Comparison of ENCODE assay signal across 8 cellular contexts in genomic region chr3:116770815-116771450, GRCh38.
A peak's percentile ranks its signal among the peaks of the same experiment; 100 is the strongest.
DNase-seq lines count a peak whose midpoint lies in the region; ATAC-seq, FAIRE-seq and TF ChIP-seq lines count a peak whose summit lies in the region.

No MANE protein-coding gene starts in this region.

- H3K27me3 ChIP-seq in HL-60 (ENCODE audit: insufficient read depth, poor library complexity, severe bottlenecking), result no peaks in the 10 kb centered on the region
- no peaks in the 10 kb centered on the region for H3K27me3 ChIP-seq in gastroesophageal sphincter
- no peaks in the 10 kb centered on the region for H3K27me3 ChIP-seq in pancreas

- whole genome bisulfite sequencing in gastroesophageal sphincter (ENCODE audit: low coverage in 1 of 2), 2 donors, result 0 to 2% methylated on average over 6 to 7 of the region's 7 CpGs
- 1 to 2% methylated on average over 7 of the region's 7 CpGs for WGBS in pancreas, 2 donors

- H3K36me3 ChIP-seq in gastroesophageal sphincter (no peaks in the 10 kb centered on the region), pancreas (no peaks in the 10 kb centered on the region)

- H3K27ac ChIP-seq in HL-60 (replicated peaks) (no peak overlapping the region), gastroesophageal sphincter (no peak overlapping the region), pancreas (no peak overlapping the region)

- H3K4me3 ChIP-seq in HL-60 (replicated peaks; ENCODE audit: insufficient read depth, low read length) (no peak overlapping the region), gastroesophageal sphincter (no peak overlapping the region), pancreas (no peak overlapping the region)

- TF ChIP-seq CTCF in HL-60 (IDR thresholded peaks at IDR 0.05; ENCODE audit: insufficient read depth, low read length), result peak; percentile 86
- peak; percentile 78 to 91 (median 87) for TF ChIP-seq CTCF in gastroesophageal sphincter (IDR thresholded peaks at IDR 0.05)
- peak in 3 of 4 donors; percentile 56 to 85 (median 64) for TF ChIP-seq CTCF in pancreas (IDR thresholded peaks at IDR 0.05)

- H3K9me3 ChIP-seq in gastroesophageal sphincter (no peaks in the 10 kb centered on the region), pancreas (no peaks in the 10 kb centered on the region)

- ATAC-seq in GM21526 (IDR thresholded peaks at IDR 0.05; ENCODE audit: low FRiP score, unreplicated experiment) (peak; percentile 99), gastroesophageal sphincter (peak; percentile 71), pancreas (peak; percentile 76 to 99 (median 94))

- FAIRE-seq in G401.6 (lab: Jason Lieb, UNC), result peak; percentile 97
- peak; percentile 76 for FAIRE-seq in pancreas (lab: Jason Lieb, UNC)

- intact Hi-C loops in pancreas (cut with DNase I), result no loop called here

- no peak for TF ChIP-seq POLR2A in gastroesophageal sphincter (IDR thresholded peaks at IDR 0.05)

- TF ChIP-seq EP300 in gastroesophageal sphincter (IDR thresholded peaks at IDR 0.05), result no peak

- H3K4me1 ChIP-seq in gastroesophageal sphincter (peaks cover 0 to 4% (median 0%) of the 10 kb centered on the region in 3 donors), pancreas (no peaks in the 10 kb centered on the region)

- DNase-seq in HL-60 (ENCODE audit: low read depth in 1 of 2, low spot score in 1 of 2), result peak; percentile 42 to 71
- DNase-seq in NCI-H526 (lab: John Stamatoyannopoulos, UW), result peak; percentile 72 to 80
- DNase-seq in activated CD8-positive, alpha-beta memory T cell treated with anti-CD3 and anti-CD28 coated beads, Interleukin-2, amount 50 U/mL, for 24 hours (ENCODE audit: extremely low read depth), result peak; percentile 9
- peak in 5 of 6 donors; percentile 32 to 74 (median 49) for DNase-seq in pancreas
- no peak for DNase-seq in epidermal melanocyte (ENCODE audit: insufficient read length, low spot score)
